2 cellular contexts compared by ENCODE assay signal in genomic region chr11:1305063-1305495, GRCh38.
TF ChIP-seq lines count a peak whose summit lies in the region.

No MANE protein-coding gene starts in this region.

TF ChIP-seq in GM23338, 12 proteins besides CTCF, POLR2A, EP300 and RAD21 (continued from another document):
- no peak for TF ChIP-seq ZNF462 (CRISPR knock-in tag; IDR thresholded peaks at IDR 0.05)
- no peak for TF ChIP-seq JUNB (IDR thresholded peaks at IDR 0.05; ENCODE audit: unreplicated experiment)
- TF ChIP-seq EZH2 (IDR thresholded peaks at IDR 0.05; ENCODE audit: low read depth, unreplicated experiment): no peak
- TF ChIP-seq ZNF331 (CRISPR knock-in tag; IDR thresholded peaks at IDR 0.05; ENCODE audit: low read depth): no peak
- TF ChIP-seq REST (IDR thresholded peaks at IDR 0.05; ENCODE audit: unreplicated experiment): no peak
- TF ChIP-seq ETS1 (IDR thresholded peaks at IDR 0.05): no peak
- no peak for TF ChIP-seq CREB1 (CRISPR knock-in tag; IDR thresholded peaks at IDR 0.05; ENCODE audit: low read depth)
- TF ChIP-seq STAT1 (IDR thresholded peaks at IDR 0.05; ENCODE audit: unreplicated experiment): no peak
TF ChIP-seq in GM23338: peak in this region for 0.

TF ChIP-seq in WTC11, 78 proteins besides CTCF, POLR2A, EP300 and RAD21 (continued from another document):
- TF ChIP-seq, protein P1, sequence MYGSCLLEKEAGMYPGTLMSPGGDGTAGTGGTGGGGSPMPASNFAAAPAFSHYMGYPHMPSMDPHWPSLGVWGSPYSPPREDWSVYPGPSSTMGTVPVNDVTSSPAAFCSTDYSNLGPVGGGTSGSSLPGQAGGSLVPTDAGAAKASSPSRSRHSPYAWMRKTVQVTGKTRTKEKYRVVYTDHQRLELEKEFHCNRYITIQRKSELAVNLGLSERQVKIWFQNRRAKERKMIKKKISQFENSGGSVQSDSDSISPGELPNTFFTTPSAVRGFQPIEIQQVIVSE (CRISPR knock-in tag; IDR thresholded peaks at IDR 0.05; ENCODE audit: borderline replicate concordance): no peak
- TF ChIP-seq NFE2L1 (CRISPR knock-in tag; IDR thresholded peaks at IDR 0.05): no peak
- TF ChIP-seq PRRX2 (CRISPR knock-in tag; IDR thresholded peaks at IDR 0.05): no peak
- no peak for TF ChIP-seq ZNF512 (CRISPR knock-in tag; IDR thresholded peaks at IDR 0.05; ENCODE audit: borderline replicate concordance)
- TF ChIP-seq ZNF232 (CRISPR knock-in tag; IDR thresholded peaks at IDR 0.05): no peak
- no peak for TF ChIP-seq FOXJ3 (CRISPR knock-in tag; IDR thresholded peaks at IDR 0.05; ENCODE audit: borderline replicate concordance)
- no peak for TF ChIP-seq IRF2 (CRISPR knock-in tag; IDR thresholded peaks at IDR 0.05; ENCODE audit: borderline replicate concordance, low read depth)
- no peak for TF ChIP-seq CBFB (CRISPR knock-in tag; IDR thresholded peaks at IDR 0.05; ENCODE audit: low read depth)
- TF ChIP-seq TEAD4 (CRISPR knock-in tag; IDR thresholded peaks at IDR 0.05): no peak
- no peak for TF ChIP-seq ZNF219 (CRISPR knock-in tag; IDR thresholded peaks at IDR 0.05; ENCODE audit: borderline replicate concordance)
